Comparison of ENCODE assay signal across 1 cellular context in the genomic region with DNA sequence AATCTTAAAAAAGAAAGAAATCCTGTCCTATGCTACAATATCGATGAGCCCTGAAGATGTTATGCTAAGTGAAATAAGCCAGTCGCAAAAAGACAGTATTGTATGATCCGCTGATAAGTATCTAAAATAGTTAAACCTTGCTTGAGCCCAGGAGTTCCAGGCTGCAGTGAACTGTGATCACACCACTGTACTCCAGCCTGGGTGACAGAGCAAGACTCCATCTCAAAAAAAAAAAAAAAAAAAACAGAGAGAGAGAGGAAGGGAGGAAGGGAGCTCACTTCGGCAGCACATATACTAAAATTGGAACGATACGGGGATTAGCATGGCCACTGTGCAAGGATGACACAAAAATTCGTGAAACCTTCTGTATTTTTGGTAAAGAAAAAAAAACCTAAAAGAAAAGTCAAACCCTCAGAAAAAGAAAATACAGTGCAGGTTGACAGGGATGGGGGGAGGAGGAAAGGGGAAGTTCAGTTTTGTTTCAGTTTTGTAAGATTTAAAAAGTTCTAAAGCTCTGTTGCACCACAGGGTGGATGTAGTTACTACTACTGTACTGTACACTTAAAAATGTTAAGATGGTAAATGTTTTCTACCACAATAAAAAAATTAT.
TF ChIP-seq lines count a peak whose summit lies in the region.

No MANE protein-coding gene starts in this region.

TF ChIP-seq in K562, 482 proteins besides CTCF, POLR2A, EP300 and RAD21:
- TF ChIP-seq, protein P1, sequence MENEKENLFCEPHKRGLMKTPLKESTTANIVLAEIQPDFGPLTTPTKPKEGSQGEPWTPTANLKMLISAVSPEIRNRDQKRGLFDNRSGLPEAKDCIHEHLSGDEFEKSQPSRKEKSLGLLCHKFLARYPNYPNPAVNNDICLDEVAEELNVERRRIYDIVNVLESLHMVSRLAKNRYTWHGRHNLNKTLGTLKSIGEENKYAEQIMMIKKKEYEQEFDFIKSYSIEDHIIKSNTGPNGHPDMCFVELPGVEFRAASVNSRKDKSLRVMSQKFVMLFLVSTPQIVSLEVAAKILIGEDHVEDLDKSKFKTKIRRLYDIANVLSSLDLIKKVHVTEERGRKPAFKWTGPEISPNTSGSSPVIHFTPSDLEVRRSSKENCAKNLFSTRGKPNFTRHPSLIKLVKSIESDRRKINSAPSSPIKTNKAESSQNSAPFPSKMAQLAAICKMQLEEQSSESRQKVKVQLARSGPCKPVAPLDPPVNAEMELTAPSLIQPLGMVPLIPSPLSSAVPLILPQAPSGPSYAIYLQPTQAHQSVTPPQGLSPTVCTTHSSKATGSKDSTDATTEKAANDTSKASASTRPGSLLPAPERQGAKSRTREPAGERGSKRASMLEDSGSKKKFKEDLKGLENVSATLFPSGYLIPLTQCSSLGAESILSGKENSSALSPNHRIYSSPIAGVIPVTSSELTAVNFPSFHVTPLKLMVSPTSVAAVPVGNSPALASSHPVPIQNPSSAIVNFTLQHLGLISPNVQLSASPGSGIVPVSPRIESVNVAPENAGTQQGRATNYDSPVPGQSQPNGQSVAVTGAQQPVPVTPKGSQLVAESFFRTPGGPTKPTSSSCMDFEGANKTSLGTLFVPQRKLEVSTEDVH (IDR thresholded peaks at IDR 0.05; ENCODE audit: low read depth, partially characterized antibody) = no peak
- no peak for TF ChIP-seq YY1 (IDR thresholded peaks at IDR 0.05; ENCODE audit: borderline replicate concordance in 1 of 3, control insufficient read depth in 1 of 3, extremely low read depth in 1 of 3, insufficient read depth in 3 of 3, insufficient read length in 1 of 3, insufficient replicate concordance in 2 of 3, low read depth in 1 of 3, low read length in 2 of 3)
- TF ChIP-seq, protein P2, sequence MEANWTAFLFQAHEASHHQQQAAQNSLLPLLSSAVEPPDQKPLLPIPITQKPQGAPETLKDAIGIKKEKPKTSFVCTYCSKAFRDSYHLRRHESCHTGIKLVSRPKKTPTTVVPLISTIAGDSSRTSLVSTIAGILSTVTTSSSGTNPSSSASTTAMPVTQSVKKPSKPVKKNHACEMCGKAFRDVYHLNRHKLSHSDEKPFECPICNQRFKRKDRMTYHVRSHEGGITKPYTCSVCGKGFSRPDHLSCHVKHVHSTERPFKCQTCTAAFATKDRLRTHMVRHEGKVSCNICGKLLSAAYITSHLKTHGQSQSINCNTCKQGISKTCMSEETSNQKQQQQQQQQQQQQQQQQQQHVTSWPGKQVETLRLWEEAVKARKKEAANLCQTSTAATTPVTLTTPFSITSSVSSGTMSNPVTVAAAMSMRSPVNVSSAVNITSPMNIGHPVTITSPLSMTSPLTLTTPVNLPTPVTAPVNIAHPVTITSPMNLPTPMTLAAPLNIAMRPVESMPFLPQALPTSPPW (CRISPR knock-in tag; IDR thresholded peaks at IDR 0.05) = peak; percentile 31; the same call in 1 of the 2 replicates
- TF ChIP-seq, protein P3, sequence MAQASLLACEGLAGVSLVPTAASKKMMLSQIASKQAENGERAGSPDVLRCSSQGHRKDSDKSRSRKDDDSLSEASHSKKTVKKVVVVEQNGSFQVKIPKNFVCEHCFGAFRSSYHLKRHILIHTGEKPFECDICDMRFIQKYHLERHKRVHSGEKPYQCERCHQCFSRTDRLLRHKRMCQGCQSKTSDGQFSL (CRISPR knock-in tag; IDR thresholded peaks at IDR 0.05) = peak; percentile 56
- TF ChIP-seq, protein P3 (tag; IDR thresholded peaks at IDR 0.05) = 0 out of 4 replicates have a peak, but pooled peaks of 1 of the 2 experiments have one; percentile 35
TF ChIP-seq in K562: peak in this region for 2.
